Comparison of ENCODE assay signal across 8 cellular contexts in genomic region chr9:134375011-134375390, GRCh38. TPM values are rescaled to one million over a fixed set of nuclear protein-coding genes. Genes with fewer than 3 reads are reported as not detected.
A peak's percentile ranks its signal among the peaks of the same experiment; 100 is the strongest.
DNase-seq lines count a peak whose midpoint lies in the region; ATAC-seq and TF ChIP-seq lines count a peak whose summit lies in the region.

No MANE protein-coding gene starts in this region.

- H3K9me3 ChIP-seq in A673 (ENCODE audit: low read depth, low read length, poor library complexity, severe bottlenecking): no peaks in the 10 kb centered on the region
- H3K9me3 ChIP-seq in WERI-Rb-1 (ENCODE audit: severe bottlenecking): no peaks in the 10 kb centered on the region

- ATAC-seq in omental fat pad (ENCODE audit: low FRiP score) (peak; percentile 43), HG03095 (IDR thresholded peaks at IDR 0.05; ENCODE audit: unreplicated experiment) (no peak)

- no peak overlapping the region for H3K4me3 ChIP-seq in A673 (ENCODE audit: low read depth, low read length, poor library complexity, severe bottlenecking)
- H3K4me3 ChIP-seq in WERI-Rb-1 (ENCODE audit: low read depth, low read length): no peak overlapping the region

- intact Hi-C loops in A673 (cut with micrococcal nuclease; ENCODE audit: unreplicated experiment): no loop called here

- POLR2A ChIA-PET in A673 (lab: Charles Lee; ENCODE audit: low non-redundant PET): no interaction called here

- TF ChIP-seq CTCF in A673 (conservative IDR thresholded peaks at IDR 0.05; ENCODE audit: low read depth, low read length) (no peak), WERI-Rb-1 (IDR thresholded peaks at IDR 0.05; ENCODE audit: low read depth, low read length) (no peak), omental fat pad (IDR thresholded peaks at IDR 0.05) (no peak)

- CTCF ChIA-PET in A673 (lab: Charles Lee): no interaction called here

- no peaks in the 10 kb centered on the region for H3K36me3 ChIP-seq in A673 (ENCODE audit: insufficient read depth, low read length, poor library complexity, severe bottlenecking)
- H3K36me3 ChIP-seq in WERI-Rb-1: no peaks in the 10 kb centered on the region

- no peak for DNase-seq in A673 (ENCODE audit: low spot score)
- DNase-seq in WERI-Rb-1: peak; percentile 22
- DNase-seq in glomerular visceral epithelial cell (ENCODE audit: extremely low spot score): peak; percentile 39
- DNase-seq in omental fat pad (ENCODE audit: low spot score): no peak
- no peak for DNase-seq in activated CD8-positive, alpha-beta memory T cell treated with anti-CD3 and anti-CD28 coated beads for 24 hours
- DNase-seq in NCI-H2107 treated with DMSO at 0.1 percent for 48 hours (lab: John Stamatoyannopoulos, UW; ENCODE audit: unreplicated experiment): no peak
- DNase-seq in T-helper 1 cell: no peak

- peaks cover 60% of the 10 kb centered on the region for H3K4me1 ChIP-seq in A673 (ENCODE audit: insufficient read depth, low read length, poor library complexity, severe bottlenecking)

- BruUV-seq in A673 (replicated peaks; lab: Mats Ljungman, UMichigan): no TSS peak

- no peaks in the 10 kb centered on the region for H3K27me3 ChIP-seq in A673 (replicated peaks; ENCODE audit: insufficient read depth, low read depth, low read length, poor library complexity)
- H3K27me3 ChIP-seq in WERI-Rb-1 (ENCODE audit: insufficient read depth, low read depth, severe bottlenecking): no peaks in the 10 kb centered on the region

- peak overlapping the region; percentile 75 for H3K27ac ChIP-seq in A673 (ENCODE audit: low read depth, low read length, poor library complexity, severe bottlenecking)
- peak overlapping the region; percentile 45 for H3K27ac ChIP-seq in WERI-Rb-1

RNA-seq across cellular contexts. Expression of gene RXRA, which starts 48.7 kb away (rescaled TPM):
- total RNA-seq in A673 (2021) (50.7 and 54.1 TPM in 2 replicates), omental fat pad (10 to 100 TPM; 53.3 to 87.8 (median 69.6) TPM)

Comparison
In these comparisons a context has a peak if more than half of its experiments do, and no peak if none do; other contexts are left out.
1. DNase-seq: peak in WERI-Rb-1 (single experiment) and glomerular visceral epithelial cell (single experiment); none in A673 (single experiment), omental fat pad (single experiment), activated CD8-positive, alpha-beta memory T cell treated with anti-CD3 and anti-CD28 coated beads for 24 hours (single experiment), NCI-H2107 treated with DMSO at 0.1 percent for 48 hours (single experiment) and T-helper 1 cell (0 of 5).